ENCODE assay signal across 8 cellular contexts in genomic region chr1:101410048-101410878, GRCh38.
DNase-seq lines count a peak whose midpoint lies in the region; ATAC-seq and TF ChIP-seq lines count a peak whose summit lies in the region.

No MANE protein-coding gene starts in this region.

- no peak overlapping the region for H4K91ac ChIP-seq in mesenchymal stem cell (ENCODE audit: low read length)

- H3K27me3 ChIP-seq in mesenchymal stem cell (ENCODE audit: control insufficient read depth in 1 of 2, insufficient read depth in 1 of 2, low read length in 2 of 2), result no peaks in the 10 kb centered on the region

- H2BK12ac ChIP-seq in mesenchymal stem cell (ENCODE audit: low read length in 2 of 2), result no peak overlapping the region

- H3K27me3 Mint-ChIP-seq in immature natural killer cell (ENCODE audit: low read depth in 3 of 3) (peaks cover 3 to 5% (median 3%) of the 10 kb centered on the region in 3 donors), glutamatergic neuron (ENCODE audit: unreplicated experiment) (peaks cover 2% of the 10 kb centered on the region)

- H3K4me2 ChIP-seq in mesenchymal stem cell (ENCODE audit: low read length, poor library complexity, severe bottlenecking), result no peak overlapping the region

- H3K4me1 Mint-ChIP-seq in immature natural killer cell, result peaks cover 18 to 23% of the 10 kb centered on the region in 2 donors
- peaks cover 6% of the 10 kb centered on the region for H3K4me1 Mint-ChIP-seq in glutamatergic neuron (ENCODE audit: low read depth, unreplicated experiment)

- H2AK5ac ChIP-seq in mesenchymal stem cell (ENCODE audit: low read length, severe bottlenecking), result no peak overlapping the region

- peak; percentile 26 for TF ChIP-seq POLR2A in GM18505 (IDR thresholded peaks at IDR 0.05; ENCODE audit: borderline replicate concordance, extremely low read depth, insufficient read depth, insufficient read length)

- H2BK5ac ChIP-seq in mesenchymal stem cell (ENCODE audit: low read depth, low read length, poor library complexity, severe bottlenecking), result no peak overlapping the region

- H3K27ac Mint-ChIP-seq in immature natural killer cell (peak overlapping the region in 4 of 6 donors; percentile 12 to 67 (median 44)), glutamatergic neuron (ENCODE audit: unreplicated experiment) (no peak overlapping the region)

- no peak overlapping the region for H4K8ac ChIP-seq in mesenchymal stem cell (ENCODE audit: low read length)

- peak; percentile 21 for DNase-seq in GM20000 (ENCODE audit: low spot score)
- DNase-seq in immature natural killer cell, result peak; percentile 3 to 23 (median 16)
- DNase-seq in mesenchymal stem cell, result no peak
- DNase-seq in NCI-H187 (lab: John Stamatoyannopoulos, UW), result no peak
- DNase-seq in GM19240 (ENCODE audit: insufficient read length, low spot score), result no peak
- no peak for DNase-seq in glutamatergic neuron

- H3K9ac ChIP-seq in mesenchymal stem cell (ENCODE audit: low read length), result no peak overlapping the region

- H3K27ac ChIP-seq in mesenchymal stem cell (ENCODE audit: low read length, poor library complexity, severe bottlenecking), result no peak overlapping the region

- WGBS in mesenchymal stem cell, result 33% methylated on average over 1 of the region's 3 CpGs

- H3K36me3 Mint-ChIP-seq in immature natural killer cell (peaks cover 0 to 10% (median 0%) of the 10 kb centered on the region in 3 donors), glutamatergic neuron (ENCODE audit: unreplicated experiment) (no peaks in the 10 kb centered on the region)

- no peaks in the 10 kb centered on the region for H3K79me1 ChIP-seq in mesenchymal stem cell (replicated peaks; ENCODE audit: low read length, poor library complexity, severe bottlenecking)

- no peaks in the 10 kb centered on the region for H3K9me3 ChIP-seq in mesenchymal stem cell (ENCODE audit: control insufficient read depth, low read length)

- no peak overlapping the region for H3K4me3 ChIP-seq in mesenchymal stem cell (ENCODE audit: insufficient read depth in 1 of 2, low read depth in 1 of 2, low read length in 2 of 2)

- H3K14ac ChIP-seq in mesenchymal stem cell (ENCODE audit: low read length in 2 of 2), result no peak overlapping the region

- no peak overlapping the region for H3K23ac ChIP-seq in mesenchymal stem cell (ENCODE audit: low read length in 2 of 2)

- H3K36me3 ChIP-seq in mesenchymal stem cell (ENCODE audit: control insufficient read depth in 1 of 2, insufficient read depth in 2 of 2, low read depth in 1 of 2, low read length in 2 of 2), result no peaks in the 10 kb centered on the region

- no peak overlapping the region for H2BK15ac ChIP-seq in mesenchymal stem cell (ENCODE audit: low read depth, poor library complexity, severe bottlenecking)

- no peak overlapping the region for H3K4ac ChIP-seq in mesenchymal stem cell (ENCODE audit: low read depth in 1 of 2, low read length in 2 of 2)

- no peak overlapping the region for H2BK120ac ChIP-seq in mesenchymal stem cell (ENCODE audit: low read depth, low read length)

- no peak for TF ChIP-seq CTCF in GM20000 (IDR thresholded peaks at IDR 0.05; ENCODE audit: extremely low read depth, missing control alignments)
- TF ChIP-seq CTCF in glutamatergic neuron (IDR thresholded peaks at IDR 0.05; ENCODE audit: partially characterized antibody, unreplicated experiment), result no peak

- H3K4me1 ChIP-seq in mesenchymal stem cell (ENCODE audit: control insufficient read depth, insufficient read depth, low read depth, low read length), result no peaks in the 10 kb centered on the region

- H3K4me3 Mint-ChIP-seq in immature natural killer cell (peak overlapping the region; percentile 13 to 68 (median 56)), glutamatergic neuron (ENCODE audit: unreplicated experiment) (no peak overlapping the region)

- H3K9me3 Mint-ChIP-seq in immature natural killer cell, result peaks cover 0 to 6% (median 0%) of the 10 kb centered on the region in 6 donors
- no peaks in the 10 kb centered on the region for H3K9me3 Mint-ChIP-seq in glutamatergic neuron (ENCODE audit: unreplicated experiment)

- H2AFZ ChIP-seq in mesenchymal stem cell (ENCODE audit: low read depth, low read length), result no peak overlapping the region

- peak; percentile 34 for ATAC-seq in GM18505 (IDR thresholded peaks at IDR 0.05; ENCODE audit: unreplicated experiment)
- ATAC-seq in HG03108 (IDR thresholded peaks at IDR 0.05; ENCODE audit: unreplicated experiment), result peak; percentile 34

- H3K18ac ChIP-seq in mesenchymal stem cell (ENCODE audit: low read depth in 1 of 2, low read length in 2 of 2), result no peak overlapping the region

Comparison
In these comparisons a context has a peak if more than half of its experiments do, and no peak if none do; other contexts are left out.
1. DNase-seq: peak in GM20000 (single experiment) and immature natural killer cell (3 of 3); none in mesenchymal stem cell (single experiment), NCI-H187 (0 of 2), GM19240 (single experiment) and glutamatergic neuron (single experiment).